28 cellular contexts compared by ENCODE assay signal in genomic region chr6:19995575-19996257, GRCh38.
DNase-seq lines count a peak whose midpoint lies in the region; ATAC-seq, FAIRE-seq and TF ChIP-seq lines count a peak whose summit lies in the region.
"Had no signal": no experiment of that assay in that cellular context is flagged by ENCODE, and none has a peak within 500 bp of the region (broad histone marks: within the 10 kb centered on the region; RNA-seq: fewer than 3 reads in every experiment).

No MANE protein-coding gene starts in this region.

- H3K27ac ChIP-seq in HepG2 (ENCODE audit: extremely low read length, insufficient read depth, low read length) (no peak overlapping the region), right lobe of liver (no peak overlapping the region)
- H3K27ac ChIP-seq: colonic mucosa, esophagus squamous epithelium, SK-N-MC, suprapubic skin, upper lobe of right lung had no signal

- ATAC-seq in HepG2 (peak; percentile 24; the same call in 1 of the 3 replicates), right lobe of liver (no peak), GM19455 (IDR thresholded peaks at IDR 0.05; ENCODE audit: unreplicated experiment) (no peak)
- ATAC-seq: activated CD8-positive, alpha-beta T cell treated with anti-CD3 and anti-CD28 coated beads for 36 hours; upper lobe of right lung had no signal

- H3K4me3 ChIP-seq in HepG2 (replicated peaks in 1 of 3; ENCODE audit: insufficient read depth in 1 of 3, low read depth in 2 of 3, low read length in 3 of 3): no peak overlapping the region
- no peak overlapping the region for H3K4me3 ChIP-seq in right lobe of liver
- H3K4me3 ChIP-seq: colonic mucosa, esophagus squamous epithelium, SK-N-MC, suprapubic skin, upper lobe of right lung had no signal

- no peak overlapping the region for H2AFZ ChIP-seq in HepG2 (ENCODE audit: low read length)

- H3K4me1 Mint-ChIP-seq in brain: peaks cover 13% of the 10 kb centered on the region

- TF ChIP-seq CTCF in HepG2 (CRISPR knock-in tag; IDR thresholded peaks at IDR 0.05) (no peak), right lobe of liver (IDR thresholded peaks at IDR 0.05) (no peak), brain (conservative IDR thresholded peaks at IDR 0.05) (no peak)

- H3K27me3 Mint-ChIP-seq in brain: no peaks in the 10 kb centered on the region
- H3K27me3 Mint-ChIP-seq: activated naive CD8-positive, alpha-beta T cell had no signal

- in situ Hi-C loops in HepG2 (cut with HindIII; ENCODE audit: extremely low pct_ligation_motif_present, low pct_unique_long_range_greater_than_20kb): no loop called here

- H3K4me2 ChIP-seq in HepG2 (ENCODE audit: low read depth, low read length): no peak overlapping the region

- H3K9me3 ChIP-seq in HepG2 (ENCODE audit: low read length) (peaks cover 8% of the 10 kb centered on the region; the same call in 1 of the 2 replicates), right lobe of liver (no peaks in the 10 kb centered on the region)
- H3K9me3 ChIP-seq: BE2C, colonic mucosa, esophagus squamous epithelium, suprapubic skin, upper lobe of right lung had no signal

- TF ChIP-seq POLR2A in HepG2 (IDR thresholded peaks at IDR 0.05; ENCODE audit: insufficient read depth in 1 of 2, low read depth in 2 of 2, low read length in 2 of 2) (no peak), right lobe of liver (IDR thresholded peaks at IDR 0.05) (no peak)

- TF ChIP-seq EP300 in HepG2 (IDR thresholded peaks at IDR 0.05; ENCODE audit: low read depth in 2 of 2, low read length in 2 of 2): no peak
- no peak for TF ChIP-seq EP300 in HepG2 (CRISPR knock-in tag; IDR thresholded peaks at IDR 0.05; ENCODE audit: borderline replicate concordance)

- FAIRE-seq in HepG2 (lab: Jason Lieb, UNC): no peak
- FAIRE-seq: TTC549 had no signal

- H3K9me3 Mint-ChIP-seq in brain: peaks cover 0 to 5% (median 0%) of the 10 kb centered on the region in 5 experiments

- POLR2A ChIA-PET in HepG2 (lab: Yijun Ruan, JAX): no interaction called here

- WGBS in HepG2 (ENCODE audit: low lambda C conversion rate): 7% methylated on average over 12 of the region's 12 CpGs
- WGBS in right lobe of liver (ENCODE audit: insufficient coverage, low coverage, low lambda C conversion rate, missing lambda C conversion rate): 16% methylated on average over 9 of the region's 12 CpGs

- CTCF ChIA-PET in HepG2 (lab: Yijun Ruan, JAX; ENCODE audit: low intra/inter-chr PET ratio, low total read pairs): no interaction called here

- no peaks in the 10 kb centered on the region for H3K79me2 ChIP-seq in HepG2 (ENCODE audit: insufficient read depth, low read length)

- DNase-seq in HepG2 (ENCODE audit: low spot score) (no peak), right lobe of liver (no peak), NCI-H510A treated with DMSO at 0.1 percent for 48 hours (lab: John Stamatoyannopoulos, UW) (peak; percentile 32), retina (peak; percentile 58), LoVo (ENCODE audit: low spot score) (no peak), A172 (ENCODE audit: low spot score) (no peak)
- DNase-seq: ACHN; activated CD8-positive, alpha-beta T cell treated with anti-CD3 and anti-CD28 coated beads for 36 hours; anterior cingulate cortex; BE2C; colonic mucosa; effector memory CD4-positive, alpha-beta T cell; esophagus squamous epithelium; foreskin melanocyte; mammary epithelial cell; NCI-H1694 treated with DMSO at 0.1 percent for 48 hours; NCI-H526 treated with DMSO at 0.1 percent for 48 hours; stimulated activated CD4-positive, alpha-beta T cell treated with anti-CD3 and anti-CD28 coated beads, Interleukin-15, amount 100 ng/mL, for 24 hours; stimulated activated naive CD4-positive, alpha-beta T cell; upper lobe of right lung had no signal

- intact Hi-C loops in HepG2 (cut with micrococcal nuclease; ENCODE audit: unreplicated experiment) (loop anchor here (10.0 kb wide), 1 partner anchor 679 kb away; no protein-coding TSS in a partner anchor), right lobe of liver (cut with DNase I) (no loop called here)

- H3K27me3 ChIP-seq in HepG2 (ENCODE audit: control insufficient read depth in 1 of 2, insufficient read depth in 2 of 2, low read length in 2 of 2) (no peaks in the 10 kb centered on the region), right lobe of liver (no peaks in the 10 kb centered on the region)
- H3K27me3 ChIP-seq: BE2C, colonic mucosa, suprapubic skin, upper lobe of right lung had no signal

- BruUV-seq in HepG2 (replicated peaks; lab: Mats Ljungman, UMichigan): no TSS peak

- no peak for TF ChIP-seq RAD21 in HepG2 (CRISPR knock-in tag; IDR thresholded peaks at IDR 0.05)

- peak overlapping the region in 4 of 5 experiments; percentile 1 to 81 (median 35) for H3K27ac Mint-ChIP-seq in brain
- H3K27ac Mint-ChIP-seq: activated CD8-positive, alpha-beta T cell treated with anti-CD3 and anti-CD28 coated beads for 36 hours; activated naive CD8-positive, alpha-beta T cell; activated T-helper 2 cell treated with anti-CD3 and anti-CD28 coated beads, Interferon-gamma antibody, Interleukin-2, Interleukin-4, amounts not matched to agents 10 μg/mL and 5 μg/mL and 100 μg/mL, durations not matched to agents 14 hours and 24 hours and 36 hours had no signal

- H3K9ac ChIP-seq in HepG2 (ENCODE audit: insufficient read depth, low read depth, low read length): no peak overlapping the region

- H4K20me1 ChIP-seq in HepG2 (ENCODE audit: insufficient read depth, low read length): no peaks in the 10 kb centered on the region

- H3K36me3 Mint-ChIP-seq in brain: no peaks in the 10 kb centered on the region
- H3K36me3 Mint-ChIP-seq: activated naive CD8-positive, alpha-beta T cell had no signal

- H3K4me1 ChIP-seq in HepG2 (ENCODE audit: insufficient read depth, low read length) (no peaks in the 10 kb centered on the region), right lobe of liver (no peaks in the 10 kb centered on the region)
- H3K4me1 ChIP-seq: BE2C, colonic mucosa, esophagus squamous epithelium, suprapubic skin, upper lobe of right lung had no signal

- peak overlapping the region in 1 of 5 experiments; percentile 13 for H3K4me3 Mint-ChIP-seq in brain
- H3K4me3 Mint-ChIP-seq: activated CD8-positive, alpha-beta T cell treated with anti-CD3 and anti-CD28 coated beads for 36 hours; activated naive CD8-positive, alpha-beta T cell; neural crest cell had no signal

- H3K36me3 ChIP-seq in HepG2 (replicated peaks in 1 of 2; ENCODE audit: control insufficient read depth in 1 of 2, insufficient read depth in 2 of 2, low read length in 2 of 2) (no peaks in the 10 kb centered on the region), right lobe of liver (no peaks in the 10 kb centered on the region)
- H3K36me3 ChIP-seq: BE2C, colonic mucosa, esophagus squamous epithelium, suprapubic skin, upper lobe of right lung had no signal

TF ChIP-seq in HepG2, 621 proteins besides CTCF, POLR2A, EP300 and RAD21:
- no peak for TF ChIP-seq ELF1 (CRISPR knock-in tag; IDR thresholded peaks at IDR 0.05)
- TF ChIP-seq RFXAP (CRISPR knock-in tag; IDR thresholded peaks at IDR 0.05; ENCODE audit: borderline replicate concordance): no peak
- TF ChIP-seq SAFB2 (CRISPR knock-in tag; IDR thresholded peaks at IDR 0.05; ENCODE audit: borderline replicate concordance, low read depth): no peak
- no peak for TF ChIP-seq RFX1 (IDR thresholded peaks at IDR 0.05)
- no peak for TF ChIP-seq SMYD3 (CRISPR knock-in tag; IDR thresholded peaks at IDR 0.05)
- TF ChIP-seq ZNF121 (CRISPR knock-in tag; IDR thresholded peaks at IDR 0.05): no peak

Comparison
In these comparisons a context has a peak if more than half of its experiments do, and no peak if none do; other contexts are left out.
1. DNase-seq: peak in NCI-H510A treated with DMSO at 0.1 percent for 48 hours (single experiment) and retina (single experiment); none in HepG2 (single experiment), right lobe of liver (0 of 3), LoVo (single experiment) and A172 (single experiment).